In genomic region chr11:62621027-62621566, GRCh38 we compare ENCODE assay signal across 8 cellular contexts. TPM values are rescaled to one million over a fixed set of nuclear protein-coding genes. Genes with fewer than 3 reads are reported as not detected.
DNase-seq lines count a peak whose midpoint lies in the region; ATAC-seq and TF ChIP-seq lines count a peak whose summit lies in the region.

No MANE protein-coding gene starts in this region.

- peak overlapping the region; percentile 5 to 85 for H3K18ac ChIP-seq in mesenchymal stem cell (ENCODE audit: low read depth in 1 of 2, low read length in 2 of 2)

- no peak overlapping the region for H2BK15ac ChIP-seq in mesenchymal stem cell (ENCODE audit: low read depth, poor library complexity, severe bottlenecking)

- H3K9ac ChIP-seq in mesenchymal stem cell (ENCODE audit: low read length) = peak overlapping the region; percentile 91

- peak overlapping the region in 1 of 2 experiments; percentile 61 for H3K14ac ChIP-seq in mesenchymal stem cell (ENCODE audit: low read length in 2 of 2)

- peak overlapping the region; percentile 42 to 73 for H3K4ac ChIP-seq in mesenchymal stem cell (ENCODE audit: low read depth in 1 of 2, low read length in 2 of 2)

- H3K36me3 ChIP-seq in heart left ventricle = peaks cover 0 to 43% (median 30%) of the 10 kb centered on the region in 9 donors
- H3K36me3 ChIP-seq in brain microvascular endothelial cell (replicated peaks) = peaks cover 23% of the 10 kb centered on the region
- peaks cover 35 to 42% of the 10 kb centered on the region in 2 experiments for H3K36me3 ChIP-seq in mesenchymal stem cell (ENCODE audit: control insufficient read depth in 1 of 2, insufficient read depth in 2 of 2, low read depth in 1 of 2, low read length in 2 of 2)
- H3K36me3 ChIP-seq in upper lobe of right lung = peaks cover 19% of the 10 kb centered on the region

- TF ChIP-seq POLR2A in heart left ventricle (IDR thresholded peaks at IDR 0.05) = no peak

- DNase-seq in heart left ventricle = peak in 1 of 5 donors; percentile 31
- no peak for DNase-seq in Right ventricle myocardium inferior (ENCODE audit: missing footprints)
- no peak for DNase-seq in brain microvascular endothelial cell
- DNase-seq in mesenchymal stem cell = no peak
- DNase-seq in upper lobe of right lung = no peak
- DNase-seq in NCI-H526 (lab: John Stamatoyannopoulos, UW) = no peak
- no peak for DNase-seq in OCI-M1 (lab: John Stamatoyannopoulos, UW)
- no peak for DNase-seq in ACHN

- H3K4me1 ChIP-seq in heart left ventricle (peaks cover 0 to 28% (median 14%) of the 10 kb centered on the region in 12 donors), mesenchymal stem cell (ENCODE audit: control insufficient read depth, insufficient read depth, low read depth, low read length) (peaks cover 3% of the 10 kb centered on the region), upper lobe of right lung (peaks cover 18% of the 10 kb centered on the region)

- H2AFZ ChIP-seq in mesenchymal stem cell (ENCODE audit: low read depth, low read length) = no peak overlapping the region

- 35 to 37% (median 35%) methylated on average over 8 of the region's 8 CpGs for WGBS in heart left ventricle, 4 donors
- 40% methylated on average over 7 of the region's 8 CpGs for WGBS in mesenchymal stem cell

- ATAC-seq in heart left ventricle = no peak
- ATAC-seq in Right ventricle myocardium inferior = no peak
- no peak for ATAC-seq in upper lobe of right lung

- H3K23ac ChIP-seq in mesenchymal stem cell (ENCODE audit: low read length in 2 of 2) = no peak overlapping the region

- H4K8ac ChIP-seq in mesenchymal stem cell (ENCODE audit: low read length) = no peak overlapping the region

- H3K27me3 ChIP-seq in heart left ventricle (no peaks in the 10 kb centered on the region), brain microvascular endothelial cell (replicated peaks) (no peaks in the 10 kb centered on the region), mesenchymal stem cell (ENCODE audit: control insufficient read depth in 1 of 2, insufficient read depth in 1 of 2, low read length in 2 of 2) (no peaks in the 10 kb centered on the region), upper lobe of right lung (no peaks in the 10 kb centered on the region)

- TF ChIP-seq CTCF in heart left ventricle (IDR thresholded peaks at IDR 0.05) = no peak
- no peak for TF ChIP-seq CTCF in brain microvascular endothelial cell (IDR thresholded peaks at IDR 0.05; ENCODE audit: low read depth, low read length, missing control alignments)
- TF ChIP-seq CTCF in upper lobe of right lung (IDR thresholded peaks at IDR 0.05) = no peak

- intact Hi-C loops in heart left ventricle (cut with DNase I) (no loop called here), Right ventricle myocardium inferior (cut with DNase I) (no loop called here), upper lobe of right lung (cut with DNase I) (no loop called here)

- no peak overlapping the region for H2BK12ac ChIP-seq in mesenchymal stem cell (ENCODE audit: low read length in 2 of 2)

- no peak overlapping the region for H2BK5ac ChIP-seq in mesenchymal stem cell (ENCODE audit: low read depth, low read length, poor library complexity, severe bottlenecking)

- H4K91ac ChIP-seq in mesenchymal stem cell (ENCODE audit: low read length) = no peak overlapping the region

- peak overlapping the region; percentile 43 to 94 (median 80) for H3K4me3 ChIP-seq in heart left ventricle
- H3K4me3 ChIP-seq in brain microvascular endothelial cell (ENCODE audit: low read depth, low read length) = peak overlapping the region; percentile 78
- H3K4me3 ChIP-seq in mesenchymal stem cell (ENCODE audit: insufficient read depth in 1 of 2, low read depth in 1 of 2, low read length in 2 of 2) = peak overlapping the region; percentile 59 to 90
- H3K4me3 ChIP-seq in upper lobe of right lung = peak overlapping the region; percentile 83

- peak overlapping the region; percentile 69 to 96 (median 88) for H3K27ac ChIP-seq in heart left ventricle
- H3K27ac ChIP-seq in brain microvascular endothelial cell = peak overlapping the region; percentile 40
- H3K27ac ChIP-seq in mesenchymal stem cell (ENCODE audit: low read length, poor library complexity, severe bottlenecking) = peak overlapping the region; percentile 53
- H3K27ac ChIP-seq in upper lobe of right lung = peak overlapping the region; percentile 90

- peak overlapping the region; percentile 85 for H2AK5ac ChIP-seq in mesenchymal stem cell (ENCODE audit: low read length, severe bottlenecking)

- H3K9me3 ChIP-seq in heart left ventricle (no peaks in the 10 kb centered on the region), mesenchymal stem cell (ENCODE audit: control insufficient read depth, low read length) (no peaks in the 10 kb centered on the region), upper lobe of right lung (no peaks in the 10 kb centered on the region)

- H3K79me1 ChIP-seq in mesenchymal stem cell (replicated peaks; ENCODE audit: low read length, poor library complexity, severe bottlenecking) = peaks cover 6% of the 10 kb centered on the region

- in situ Hi-C loops in brain microvascular endothelial cell (cut with HindIII; ENCODE audit: low pct_ligation_motif_present, low sequenced_read_pairs) = no loop called here
- in situ Hi-C loops in ACHN (cut with HindIII; ENCODE audit: low pct_ligation_motif_present, low pct_unique_long_range_greater_than_20kb, low sequenced_read_pairs) = no loop called here

- peak overlapping the region; percentile 44 for H3K4me2 ChIP-seq in mesenchymal stem cell (ENCODE audit: low read length, poor library complexity, severe bottlenecking)

- H2BK120ac ChIP-seq in mesenchymal stem cell (ENCODE audit: low read depth, low read length) = no peak overlapping the region

RNA-seq across cellular contexts. Expression of gene B3GAT3, which starts 0.7 kb away (rescaled TPM):
- total RNA-seq in heart left ventricle (10 to 100 TPM in 7 of 9 donors, 1 to 10 TPM in 2; 9.2 to 20.5 (median 12.3) TPM), Right ventricle myocardium inferior (12.8 TPM), upper lobe of right lung (40.1 TPM)
- 10 to 100 TPM; 19.1 to 38.1 TPM for polyA plus RNA-seq in heart left ventricle
- polyA plus RNA-seq in mesenchymal stem cell (2013, experiment 1 of 2) = 32.5 TPM
- 32.5 TPM for polyA plus RNA-seq in mesenchymal stem cell (2013, experiment 2 of 2)

RNA-seq across cellular contexts. Expression of gene ROM1, which starts 8.0 kb away (rescaled TPM):
- total RNA-seq in heart left ventricle = 1 to 10 TPM; 1.5 to 5.8 (median 2.1) TPM
- 1 to 10 TPM; 2.9 to 5.3 TPM for polyA plus RNA-seq in heart left ventricle
- 2.4 TPM for total RNA-seq in Right ventricle myocardium inferior
- 2.5 TPM for polyA plus RNA-seq in mesenchymal stem cell (2013, experiment 1 of 2)
- 2.3 TPM for polyA plus RNA-seq in mesenchymal stem cell (2013, experiment 2 of 2)
- total RNA-seq in upper lobe of right lung = 5.2 TPM

RNA-seq across cellular contexts. Expression of gene EML3, which starts 8.5 kb away (rescaled TPM):
- total RNA-seq in heart left ventricle = 10 to 100 TPM in 8 of 9 donors, 1 to 10 TPM in 1; 8.8 to 40.9 (median 16.2) TPM
- polyA plus RNA-seq in heart left ventricle = 10 to 100 TPM; 14.7 to 15.3 TPM
- total RNA-seq in Right ventricle myocardium inferior = 16.4 TPM
- 30.1 TPM for polyA plus RNA-seq in mesenchymal stem cell (2013, experiment 1 of 2)
- polyA plus RNA-seq in mesenchymal stem cell (2013, experiment 2 of 2) = 29.3 TPM
- 91.1 TPM for total RNA-seq in upper lobe of right lung

RNA-seq across cellular contexts. Expression of gene MTA2, which starts 19.4 kb away (rescaled TPM):
- total RNA-seq in heart left ventricle = 10 to 100 TPM; 24.1 to 55.3 (median 33.7) TPM
- polyA plus RNA-seq in heart left ventricle = 10 to 100 TPM; 18.4 to 40.3 TPM
- total RNA-seq in Right ventricle myocardium inferior = 34.1 TPM
- polyA plus RNA-seq in mesenchymal stem cell (2013, experiment 1 of 2) = 50.7 TPM
- 50.7 TPM for polyA plus RNA-seq in mesenchymal stem cell (2013, experiment 2 of 2)
- 75.0 TPM for total RNA-seq in upper lobe of right lung

RNA-seq across cellular contexts. Expression of gene GANAB, which starts 25.3 kb away (rescaled TPM):
- 100 to 1,000 TPM in 4 of 9 donors, 10 to 100 TPM in 5; 64.4 to 182 (median 99.1) TPM for total RNA-seq in heart left ventricle
- polyA plus RNA-seq in heart left ventricle = 100 to 1,000 TPM in 1 of 2 donors, 10 to 100 TPM in 1; 49.3 to 113 TPM
- total RNA-seq in Right ventricle myocardium inferior = 105 TPM
- 245 TPM for polyA plus RNA-seq in mesenchymal stem cell (2013, experiment 1 of 2)
- polyA plus RNA-seq in mesenchymal stem cell (2013, experiment 2 of 2) = 237 TPM
- total RNA-seq in upper lobe of right lung = 229 TPM

Comparison
In these comparisons a context has a peak if more than half of its experiments do, and no peak if none do; other contexts are left out.
1. H3K27ac ChIP-seq: peak in every context shown above with its lines; median percentile 90 in upper lobe of right lung; 88 in heart left ventricle; 53 in mesenchymal stem cell; 40 in brain microvascular endothelial cell.